Comparison of ENCODE assay signal across 8 cellular contexts in genomic region chr3:45690331-45691035, GRCh38. TPM values are rescaled to one million over a fixed set of nuclear protein-coding genes. Genes with fewer than 3 reads are reported as not detected.
DNase-seq lines count a peak whose midpoint lies in the region; ATAC-seq and TF ChIP-seq lines count a peak whose summit lies in the region.

No MANE protein-coding gene starts in this region.

- peaks cover 4% of the 10 kb centered on the region for H3K27me3 Mint-ChIP-seq in Caco-2 (ENCODE audit: insufficient read depth, unreplicated experiment)
- H3K27me3 Mint-ChIP-seq in activated CD8-positive, alpha-beta T cell treated with anti-CD3 and anti-CD28 coated beads for 36 hours = peaks cover 3% of the 10 kb centered on the region

- H3K4me3 ChIP-seq in Caco-2 (ENCODE audit: low read depth, low read length) (peak overlapping the region; percentile 69), thoracic aorta (peak overlapping the region; percentile 89)

- no TSS peak for BruUV-seq in Caco-2 (replicated peaks; lab: Mats Ljungman, UMichigan)

- no peak for ATAC-seq in activated CD8-positive, alpha-beta T cell treated with anti-CD3 and anti-CD28 coated beads for 36 hours
- ATAC-seq in thoracic aorta (ENCODE audit: insufficient number of reproducible peaks, low FRiP score, low read depth) (no peak), HG03378 (IDR thresholded peaks at IDR 0.05; ENCODE audit: unreplicated experiment) (no peak)

- H3K4me1 Mint-ChIP-seq in Caco-2 (ENCODE audit: low read depth, unreplicated experiment) = peaks cover 31% of the 10 kb centered on the region
- peaks cover 50% of the 10 kb centered on the region for H3K4me1 Mint-ChIP-seq in activated CD8-positive, alpha-beta T cell treated with anti-CD3 and anti-CD28 coated beads for 36 hours (ENCODE audit: low read depth)

- H3K4me3 Mint-ChIP-seq in Caco-2 (ENCODE audit: unreplicated experiment) = peak overlapping the region; percentile 70
- H3K4me3 Mint-ChIP-seq in activated CD8-positive, alpha-beta T cell treated with anti-CD3 and anti-CD28 coated beads for 36 hours = peak overlapping the region; percentile 81

- DNase-seq in Caco-2 (no peak), M059J (ENCODE audit: low read depth) (peak; percentile 40), inferior parietal cortex (ENCODE audit: extremely low spot score) (peak; percentile 5), thoracic aorta (ENCODE audit: low spot score) (no peak), posterior cingulate gyrus (no peak), cerebellar nuclear complex (lab: John Stamatoyannopoulos, UW) (no peak)
- DNase-seq in activated CD8-positive, alpha-beta T cell treated with anti-CD3 and anti-CD28 coated beads for 36 hours = peak; percentile 48

- H3K27me3 ChIP-seq in Caco-2 (replicated peaks; ENCODE audit: control insufficient read depth, insufficient read depth, low read length) (no peaks in the 10 kb centered on the region), thoracic aorta (replicated peaks; ENCODE audit: insufficient read depth) (no peaks in the 10 kb centered on the region)

- POLR2A ChIA-PET in Caco-2 (lab: Charles Lee) = interaction anchor here (0.6 to 1.8 kb wide), 2 partner anchors 13 to 74 kb away, joined by 3 to 9 read pairs; no protein-coding TSS in a partner anchor
- POLR2A ChIA-PET in activated CD8-positive, alpha-beta T cell treated with anti-CD3 and anti-CD28 coated beads for 36 hours (lab: Charles Lee) = interaction anchor here (0.6 to 5.3 kb wide), 6 partner anchors 9 to 112 kb away, joined by 3 to 25 read pairs (median 5); partner anchors contain the start of gene LIMD1

- H3K9me3 ChIP-seq in Caco-2 (no peaks in the 10 kb centered on the region), thoracic aorta (no peaks in the 10 kb centered on the region)

- CTCF ChIA-PET in Caco-2 (lab: Charles Lee) = interaction anchor here (0.6 to 2.3 kb wide), 3 partner anchors 14 to 43 kb away, joined by 3 to 17 read pairs (median 5); no protein-coding TSS in a partner anchor
- CTCF ChIA-PET in activated CD8-positive, alpha-beta T cell treated with anti-CD3 and anti-CD28 coated beads for 36 hours (lab: Charles Lee) = interaction anchor here (1.0 to 4.4 kb wide), 7 partner anchors 13 to 155 kb away, joined by 3 to 27 read pairs (median 6); no protein-coding TSS in a partner anchor

- H3K9me3 Mint-ChIP-seq in Caco-2 (ENCODE audit: unreplicated experiment) = no peaks in the 10 kb centered on the region
- H3K9me3 Mint-ChIP-seq in activated CD8-positive, alpha-beta T cell treated with anti-CD3 and anti-CD28 coated beads for 36 hours = no peaks in the 10 kb centered on the region

- peaks cover 2% of the 10 kb centered on the region; the same call in 1 of the 2 replicates for H3K36me3 ChIP-seq in Caco-2 (ENCODE audit: control insufficient read depth, insufficient read depth, low read length)
- H3K36me3 ChIP-seq in thoracic aorta = no peaks in the 10 kb centered on the region

- no peak for TF ChIP-seq CTCF in Caco-2 (IDR thresholded peaks at IDR 0.05; ENCODE audit: insufficient read depth in 1 of 2, low read depth in 1 of 2, low read length in 1 of 2, severe bottlenecking in 1 of 2, unreplicated experiment in 1 of 2)
- peak; percentile 13 for TF ChIP-seq CTCF in activated CD8-positive, alpha-beta T cell treated with anti-CD3 and anti-CD28 coated beads for 36 hours (IDR thresholded peaks at IDR 0.05)
- TF ChIP-seq CTCF in thoracic aorta (IDR thresholded peaks at IDR 0.05) = no peak

- intact Hi-C loops in Caco-2 (cut with micrococcal nuclease; ENCODE audit: unreplicated experiment) (no loop called here), posterior cingulate gyrus (cut with DNase I) (no loop called here)
- intact Hi-C loops in activated CD8-positive, alpha-beta T cell treated with anti-CD3 and anti-CD28 coated beads for 36 hours (cut with micrococcal nuclease) = loop anchor here (10.0 kb wide), 1 partner anchor 224 kb away; no protein-coding TSS in a partner anchor

- H3K27ac Mint-ChIP-seq in Caco-2 (ENCODE audit: unreplicated experiment) = peak overlapping the region; percentile 96
- peak overlapping the region; percentile 95 for H3K27ac Mint-ChIP-seq in activated CD8-positive, alpha-beta T cell treated with anti-CD3 and anti-CD28 coated beads for 36 hours

- H3K27ac ChIP-seq in thoracic aorta = peak overlapping the region; percentile 84 to 88

- peaks cover 54% of the 10 kb centered on the region for H3K36me3 Mint-ChIP-seq in Caco-2 (ENCODE audit: insufficient read depth, unreplicated experiment)
- peaks cover 42% of the 10 kb centered on the region for H3K36me3 Mint-ChIP-seq in activated CD8-positive, alpha-beta T cell treated with anti-CD3 and anti-CD28 coated beads for 36 hours (ENCODE audit: low read depth)

- H3K4me1 ChIP-seq in Caco-2 = peaks cover 17% of the 10 kb centered on the region
- H3K4me1 ChIP-seq in thoracic aorta (ENCODE audit: control insufficient read depth in 1 of 2, low read depth in 2 of 2) = peaks cover 17 to 37% of the 10 kb centered on the region in 2 donors

RNA-seq across cellular contexts. Expression of gene SACM1L, which starts 1.3 kb away (rescaled TPM):
- 51.0 and 53.5 TPM in 2 replicates for total RNA-seq in Caco-2 (2022)
- total RNA-seq in M059J (2014; rRNA removed; shearing (Covaris generic)) = 11.9 and 20.5 TPM in 2 replicates
- total RNA-seq in activated CD8-positive, alpha-beta T cell treated with anti-CD3 and anti-CD28 coated beads for 36 hours = 10 to 100 TPM; 52.6 to 56.0 TPM
- 10 to 100 TPM; 50.5 to 57.3 TPM for total RNA-seq in thoracic aorta

Comparison
In these comparisons a context has a peak if more than half of its experiments do, and no peak if none do; other contexts are left out.
1. DNase-seq: peak in M059J (single experiment), activated CD8-positive, alpha-beta T cell treated with anti-CD3 and anti-CD28 coated beads for 36 hours (single experiment) and inferior parietal cortex (single experiment); none in Caco-2 (0 of 2), thoracic aorta (single experiment), posterior cingulate gyrus (0 of 10) and cerebellar nuclear complex (0 of 2).